ENCODE assay signal across 1 cellular context in genomic region chr4:139665690-139666529, GRCh38.
A peak's percentile ranks its signal among the peaks of the same experiment; 100 is the strongest.
TF ChIP-seq lines count a peak whose summit lies in the region.

Gene MGST2, plus strand, starts transcription at chr4:139665819. Its CDS starts 201 bp downstream, at chr4:139666020.

TF ChIP-seq in HepG2, 621 proteins besides CTCF, POLR2A, EP300 and RAD21 (continued from another document and continues in another):
- peak in 1 of 2 experiments; percentile 82; a peak in 2 of 4 replicates for TF ChIP-seq ATF4 (CRISPR knock-in tag; IDR thresholded peaks at IDR 0.05)
- no peak for TF ChIP-seq CBX2 (IDR thresholded peaks at IDR 0.05; ENCODE audit: low read depth, low read length)
- TF ChIP-seq CBX2 (CRISPR knock-in tag; IDR thresholded peaks at IDR 0.05; ENCODE audit: low read depth): no peak
- TF ChIP-seq IKZF5 (CRISPR knock-in tag; IDR thresholded peaks at IDR 0.05): peak; percentile 28; the same call in 1 of the 2 replicates
- 0 out of 2 replicates have a peak, but pooled peaks have one; percentile 46 for TF ChIP-seq NKX3-1 (CRISPR knock-in tag; IDR thresholded peaks at IDR 0.05)
- TF ChIP-seq KLF12 (CRISPR knock-in tag; IDR thresholded peaks at IDR 0.05; ENCODE audit: borderline replicate concordance): 0 out of 2 replicates have a peak, but pooled peaks have one; percentile 35
- no peak for TF ChIP-seq AGO2 (optimal IDR thresholded peaks at IDR 0.05; ENCODE audit: low read depth, low read length)
- TF ChIP-seq ZNF160 (CRISPR knock-in tag; IDR thresholded peaks at IDR 0.05): no peak; the same call in 1 of the 2 replicates
- TF ChIP-seq MYC (CRISPR knock-in tag; IDR thresholded peaks at IDR 0.05; ENCODE audit: borderline replicate concordance): 0 out of 2 replicates have a peak, but pooled peaks have one; percentile 41
- no peak for TF ChIP-seq ATAD3A (CRISPR knock-in tag; IDR thresholded peaks at IDR 0.05)
- TF ChIP-seq USF2 (IDR thresholded peaks at IDR 0.05; ENCODE audit: low read depth, low read length): no peak
- TF ChIP-seq USF2 (CRISPR knock-in tag; IDR thresholded peaks at IDR 0.05; ENCODE audit: borderline replicate concordance): no peak
- TF ChIP-seq ESRRA (CRISPR knock-in tag; IDR thresholded peaks at IDR 0.05; ENCODE audit: low read depth): peak; percentile 97
- TF ChIP-seq ZNF230 (CRISPR knock-in tag; IDR thresholded peaks at IDR 0.05): peak; percentile 83; the same call in 1 of the 2 replicates
- peak; percentile 94 for TF ChIP-seq FOXO1 (CRISPR knock-in tag; IDR thresholded peaks at IDR 0.05)
- no peak for TF ChIP-seq PHF5A (CRISPR knock-in tag; IDR thresholded peaks at IDR 0.05; ENCODE audit: low read depth, unreplicated experiment)
- TF ChIP-seq ZNF660 (CRISPR knock-in tag; IDR thresholded peaks at IDR 0.05; ENCODE audit: borderline replicate concordance, low read depth): no peak
- TF ChIP-seq ZNF572 (CRISPR knock-in tag; IDR thresholded peaks at IDR 0.05): 0 out of 2 replicates have a peak, but pooled peaks have one; percentile 26
- TF ChIP-seq PPARG (CRISPR knock-in tag; conservative IDR thresholded peaks at IDR 0.05): peak; percentile 95
- TF ChIP-seq TCF7 (IDR thresholded peaks at IDR 0.05; ENCODE audit: low read depth): peak; percentile 90
- TF ChIP-seq PREB (CRISPR knock-in tag; IDR thresholded peaks at IDR 0.05): no peak
- peak; percentile 74; the same call in 1 of the 2 replicates for TF ChIP-seq JUN (CRISPR knock-in tag; IDR thresholded peaks at IDR 0.05)
- TF ChIP-seq RBAK (CRISPR knock-in tag; IDR thresholded peaks at IDR 0.05): no peak
- no peak for TF ChIP-seq GATAD1 (CRISPR knock-in tag; IDR thresholded peaks at IDR 0.05)
- peak; percentile 60; the same call in 1 of the 2 replicates for TF ChIP-seq ZNF274 (CRISPR knock-in tag; IDR thresholded peaks at IDR 0.05)
- TF ChIP-seq KIAA2018 (CRISPR knock-in tag; IDR thresholded peaks at IDR 0.05; ENCODE audit: borderline replicate concordance): no peak
- peak; percentile 43; the same call in 1 of the 2 replicates for TF ChIP-seq FOXK2 (IDR thresholded peaks at IDR 0.05)
- no peak; the same call in 1 of the 2 replicates for TF ChIP-seq ZBTB10 (CRISPR knock-in tag; IDR thresholded peaks at IDR 0.05; ENCODE audit: borderline replicate concordance)
- no peak for TF ChIP-seq GPN1 (CRISPR knock-in tag; IDR thresholded peaks at IDR 0.05; ENCODE audit: borderline replicate concordance)
- TF ChIP-seq FOXA1 (IDR thresholded peaks at IDR 0.05): no peak
- TF ChIP-seq FOXA1 (CRISPR knock-in tag; IDR thresholded peaks at IDR 0.05): peak; percentile 85
- TF ChIP-seq RNF219 (CRISPR knock-in tag; IDR thresholded peaks at IDR 0.05): no peak
- TF ChIP-seq CREB3 (CRISPR knock-in tag; IDR thresholded peaks at IDR 0.05): peak; percentile 79
- peak; percentile 91 for TF ChIP-seq ISL2 (CRISPR knock-in tag; IDR thresholded peaks at IDR 0.05)
- TF ChIP-seq STAT5B (CRISPR knock-in tag; IDR thresholded peaks at IDR 0.05): no peak
- TF ChIP-seq ZNF891 (CRISPR knock-in tag; IDR thresholded peaks at IDR 0.05): peak; percentile 82; the same call in 1 of the 2 replicates
- peak; percentile 33; the same call in 1 of the 2 replicates for TF ChIP-seq MLX (CRISPR knock-in tag; IDR thresholded peaks at IDR 0.05)
- no peak for TF ChIP-seq CCAR2 (optimal IDR thresholded peaks at IDR 0.05; ENCODE audit: low read depth, low read length)
- TF ChIP-seq RNF2 (conservative IDR thresholded peaks at IDR 0.05; ENCODE audit: low read depth): no peak; the same call in 1 of the 2 replicates
- no peak for TF ChIP-seq ZNF577 (CRISPR knock-in tag; IDR thresholded peaks at IDR 0.05; ENCODE audit: borderline replicate concordance, low read depth)
- peak; percentile 57 for TF ChIP-seq XRCC5 (optimal IDR thresholded peaks at IDR 0.05; ENCODE audit: low read length)
- no peak for TF ChIP-seq ZNF296 (CRISPR knock-in tag; conservative IDR thresholded peaks at IDR 0.05)
- no peak for TF ChIP-seq EEA1 (CRISPR knock-in tag; IDR thresholded peaks at IDR 0.05; ENCODE audit: borderline replicate concordance)
- TF ChIP-seq NFE2L1 (CRISPR knock-in tag; IDR thresholded peaks at IDR 0.05; ENCODE audit: borderline replicate concordance): no peak
- TF ChIP-seq ETV6 (CRISPR knock-in tag; conservative IDR thresholded peaks at IDR 0.05): no peak; the same call in 1 of the 2 replicates
